Comparison of ENCODE assay signal across 1 cellular context in the genomic region with DNA sequence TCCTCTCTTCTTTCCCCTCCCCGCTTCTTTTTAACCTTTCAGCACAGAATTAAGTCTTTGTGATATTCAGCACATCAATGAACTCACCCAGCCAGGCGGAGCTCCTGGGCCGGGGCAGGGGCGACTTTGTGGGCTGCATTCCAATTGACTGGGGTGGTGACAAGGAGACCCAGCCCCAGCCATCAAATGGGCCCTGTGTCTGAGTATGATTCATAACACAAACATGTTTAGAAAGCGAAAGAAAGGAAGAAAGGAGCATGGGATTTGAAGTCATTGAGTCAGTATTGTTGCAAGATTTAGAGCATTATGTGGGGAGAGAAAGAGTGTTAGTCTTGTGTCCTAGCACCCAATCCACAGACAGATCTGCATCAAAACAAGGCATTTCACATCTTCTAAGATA.
TF ChIP-seq lines count a peak whose summit lies in the region.

No MANE protein-coding gene starts in this region.

TF ChIP-seq in H1, 55 proteins besides CTCF, POLR2A, EP300 and RAD21:
- no peak for TF ChIP-seq CHD2 (IDR thresholded peaks at IDR 0.05; ENCODE audit: low read length)
- TF ChIP-seq CHD1 (IDR thresholded peaks at IDR 0.05; ENCODE audit: low read depth, low read length) = no peak
- TF ChIP-seq RNF2 (IDR thresholded peaks at IDR 0.05; ENCODE audit: borderline replicate concordance, low read depth, low read length, missing control alignments, poor library complexity, severe bottlenecking) = no peak
- no peak for TF ChIP-seq TAF1 (IDR thresholded peaks at IDR 0.05; ENCODE audit: low read depth, low read length)
- TF ChIP-seq RBBP5 (IDR thresholded peaks at IDR 0.05; ENCODE audit: borderline replicate concordance, low read depth, low read length) = no peak
- TF ChIP-seq SUZ12 (IDR thresholded peaks at IDR 0.05; ENCODE audit: low read length) = no peak
- TF ChIP-seq TAF7 (optimal IDR thresholded peaks at IDR 0.05; ENCODE audit: borderline replicate concordance, low read depth, low read length) = no peak
- TF ChIP-seq TCF12 (IDR thresholded peaks at IDR 0.05; ENCODE audit: low read depth, low read length) = no peak
- TF ChIP-seq FOSL1 (IDR thresholded peaks at IDR 0.05; ENCODE audit: insufficient read depth, low read depth, low read length) = no peak
- TF ChIP-seq EZH2 (IDR thresholded peaks at IDR 0.05; ENCODE audit: low read depth, low read length, severe bottlenecking) = no peak
- TF ChIP-seq SAP30 (IDR thresholded peaks at IDR 0.05; ENCODE audit: insufficient read depth, insufficient replicate concordance, low read length) = no peak
